ENCODE assay signal across 13 cellular contexts in genomic region chr16:35011-35775, GRCh38. TPM values are rescaled to one million over a fixed set of nuclear protein-coding genes. Genes with fewer than 3 reads are reported as not detected.
DNase-seq lines count a peak whose midpoint lies in the region; ATAC-seq and TF ChIP-seq lines count a peak whose summit lies in the region.
"Had no signal": no experiment of that assay in that cellular context is flagged by ENCODE, and none has a peak within 500 bp of the region (broad histone marks: within the 10 kb centered on the region; RNA-seq: fewer than 3 reads in every experiment).

No MANE protein-coding gene starts in this region.

- H3K9me3 Mint-ChIP-seq in activated T-cell treated with anti-CD3 and anti-CD28 coated beads, Interleukin-2, amount 50 U/mL, for 4 hours, result no peaks in the 10 kb centered on the region
- H3K9me3 Mint-ChIP-seq: mesothelial cell of epicardium had no signal

- 71 to 88% methylated on average over 20 of the region's 20 CpGs for WGBS in sigmoid colon, 2 donors

- H3K9me3 ChIP-seq in sigmoid colon, result no peaks in the 10 kb centered on the region
- H3K9me3 ChIP-seq: gastroesophageal sphincter had no signal

- intact Hi-C loops in sigmoid colon (cut with DNase I), result no loop called here

- no peaks in the 10 kb centered on the region for H3K4me1 ChIP-seq in sigmoid colon
- H3K4me1 ChIP-seq: gastroesophageal sphincter had no signal

- TF ChIP-seq EP300 in sigmoid colon (IDR thresholded peaks at IDR 0.05), result no peak

- H3K4me3 ChIP-seq in sigmoid colon, result no peak overlapping the region
- H3K4me3 ChIP-seq: gastroesophageal sphincter, smooth muscle cell had no signal

- no peak for TF ChIP-seq POLR2A in sigmoid colon (IDR thresholded peaks at IDR 0.05)

- peaks cover 7% of the 10 kb centered on the region for H3K36me3 Mint-ChIP-seq in activated T-cell treated with anti-CD3 and anti-CD28 coated beads, Interleukin-2, amount 50 U/mL, for 4 hours (ENCODE audit: insufficient read depth)

- H3K27me3 ChIP-seq in sigmoid colon, result no peaks in the 10 kb centered on the region
- H3K27me3 ChIP-seq: gastroesophageal sphincter had no signal

- no peaks in the 10 kb centered on the region for H3K27me3 Mint-ChIP-seq in activated T-cell treated with anti-CD3 and anti-CD28 coated beads, Interleukin-2, amount 50 U/mL, for 4 hours (ENCODE audit: low read depth)

- peak overlapping the region; percentile 3 for H3K4me3 Mint-ChIP-seq in activated T-cell treated with anti-CD3 and anti-CD28 coated beads, Interleukin-2, amount 50 U/mL, for 4 hours
- H3K4me3 Mint-ChIP-seq: mesothelial cell of epicardium had no signal

- H3K36me3 ChIP-seq in sigmoid colon, result no peaks in the 10 kb centered on the region
- H3K36me3 ChIP-seq: gastroesophageal sphincter had no signal

- no peak for TF ChIP-seq CTCF in sigmoid colon (IDR thresholded peaks at IDR 0.05)

- DNase-seq in activated T-cell treated with anti-CD3 and anti-CD28 coated beads, Interleukin-2, amount 50 U/mL, for 4 hours, result no peak
- DNase-seq in activated T-cell treated with anti-CD3 and anti-CD28 coated beads, Interleukin-2, amount 50 U/mL, for 1 hour, result no peak
- DNase-seq in NOMO-1 treated with dmso at 0.1 percent for 144 hours (lab: John Stamatoyannopoulos, UW; ENCODE audit: unreplicated experiment) (peak; percentile 68), sigmoid colon (peak; percentile 50), DMS79 treated with DMSO at 0.1 percent for 48 hours (lab: John Stamatoyannopoulos, UW) (no peak)
- DNase-seq: activated effector memory CD4-positive, alpha-beta T cell treated with Interleukin-2 at 50 U/mL for 16 hours; NCI-H82 had no signal

- no peak overlapping the region for H3K27ac ChIP-seq in sigmoid colon
- H3K27ac ChIP-seq: gastroesophageal sphincter had no signal

- ATAC-seq in activated T-cell treated with anti-CD3 and anti-CD28 coated beads, Interleukin-2, amount 50 U/mL, for 4 hours, result no peak
- peak; percentile 21 for ATAC-seq in esophagus mucosa
- no peak for ATAC-seq in GM21515 (IDR thresholded peaks at IDR 0.05; ENCODE audit: unreplicated experiment)
- no peak for ATAC-seq in HG03139 (IDR thresholded peaks at IDR 0.05; ENCODE audit: unreplicated experiment)
- ATAC-seq: gastroesophageal sphincter had no signal

- peaks cover 25% of the 10 kb centered on the region for H3K4me1 Mint-ChIP-seq in activated T-cell treated with anti-CD3 and anti-CD28 coated beads, Interleukin-2, amount 50 U/mL, for 4 hours (ENCODE audit: low read depth)

RNA-seq across cellular contexts. Expression of gene POLR3K, which starts 18.2 kb away (rescaled TPM):
- 10 to 100 TPM; 80.8 to 89.5 (median 87.9) TPM for total RNA-seq in activated T-cell treated with anti-CD3 and anti-CD28 coated beads, Interleukin-2, amount 50 U/mL, for 4 hours
- total RNA-seq in esophagus mucosa (9.5 TPM), sigmoid colon (1 to 10 TPM; 1.7 to 6.4 (median 5.0) TPM)
- polyA plus RNA-seq in sigmoid colon, result 10 to 100 TPM; 11.4 to 22.1 (median 11.8) TPM

RNA-seq across cellular contexts. Expression of gene SNRNP25, which starts 18.4 kb away (rescaled TPM):
- 10 to 100 TPM; 49.5 to 69.4 (median 66.1) TPM for total RNA-seq in activated T-cell treated with anti-CD3 and anti-CD28 coated beads, Interleukin-2, amount 50 U/mL, for 4 hours
- total RNA-seq in esophagus mucosa, result 18.8 TPM
- total RNA-seq in sigmoid colon, result 10 to 100 TPM; 23.0 to 36.5 (median 32.4) TPM
- polyA plus RNA-seq in sigmoid colon, result 10 to 100 TPM; 26.4 to 41.7 (median 38.8) TPM

RNA-seq across cellular contexts. Expression of gene RHBDF1, which starts 37.2 kb away (rescaled TPM):
- total RNA-seq in activated T-cell treated with anti-CD3 and anti-CD28 coated beads, Interleukin-2, amount 50 U/mL, for 4 hours, result under 1 TPM; 0.46 to 0.73 (median 0.63) TPM
- total RNA-seq in esophagus mucosa (21.8 TPM), sigmoid colon (10 to 100 TPM; 16.8 to 42.1 (median 19.6) TPM)
- 10 to 100 TPM in 1 of 3 donors, 1 to 10 TPM in 2; 6.0 to 22.3 (median 6.0) TPM for polyA plus RNA-seq in sigmoid colon

RNA-seq across cellular contexts. Expression of gene MPG, which starts 42.8 kb away (rescaled TPM):
- 10 to 100 TPM; 32.7 to 39.8 (median 37.3) TPM for total RNA-seq in activated T-cell treated with anti-CD3 and anti-CD28 coated beads, Interleukin-2, amount 50 U/mL, for 4 hours
- 46.5 TPM for total RNA-seq in esophagus mucosa
- total RNA-seq in sigmoid colon, result 100 to 1,000 TPM in 2 of 4 donors, 10 to 100 TPM in 2; 74.3 to 118 (median 100.0) TPM
- polyA plus RNA-seq in sigmoid colon, result 10 to 100 TPM; 52.2 to 72.7 (median 72.5) TPM

Comparison
In these comparisons a context has a peak if more than half of its experiments do, and no peak if none do; other contexts are left out.
1. DNase-seq: peak in NOMO-1 treated with dmso at 0.1 percent for 144 hours (single experiment) and sigmoid colon (single experiment); none in activated T-cell treated with anti-CD3 and anti-CD28 coated beads, Interleukin-2, amount 50 U/mL, for 4 hours (single experiment), activated T-cell treated with anti-CD3 and anti-CD28 coated beads, Interleukin-2, amount 50 U/mL, for 1 hour (single experiment) and DMS79 treated with DMSO at 0.1 percent for 48 hours (single experiment).
2. RNA of gene RHBDF1, which starts 37.2 kb away (total RNA-seq): 21.8 TPM in esophagus mucosa (single experiment) and 16.8 to 42.1 TPM in sigmoid colon; 0.46 to 0.73 TPM in activated T-cell treated with anti-CD3 and anti-CD28 coated beads, Interleukin-2, amount 50 U/mL, for 4 hours; every median in the first group is over 10 times any median in the second.